Comparison of ENCODE assay signal across 8 cellular contexts in genomic region chr4:77385124-77385969, GRCh38.
A peak's percentile ranks its signal among the peaks of the same experiment; 100 is the strongest.
DNase-seq lines count a peak whose midpoint lies in the region; FAIRE-seq and TF ChIP-seq lines count a peak whose summit lies in the region.

No MANE protein-coding gene starts in this region.

- H3K27ac Mint-ChIP-seq in MCF 10A (ENCODE audit: low read depth, unreplicated experiment), result no peak overlapping the region

- no TSS peak for BruUV-seq in MCF 10A (replicated peaks; lab: Mats Ljungman, UMichigan)

- POLR2A ChIA-PET in MCF 10A (lab: Yijun Ruan, JAX), result interaction anchor here (0.6 to 1.1 kb wide), 2 partner anchors 197 to 215 kb away, joined by 3 read pairs; no protein-coding TSS in a partner anchor

- H3K9me3 Mint-ChIP-seq in MCF 10A (ENCODE audit: unreplicated experiment), result no peaks in the 10 kb centered on the region

- intact Hi-C loops in MCF 10A (cut with micrococcal nuclease), result loop anchor here (1.0 kb wide), 4 partner anchors 48 to 313 kb away; no protein-coding TSS in a partner anchor

- no peaks in the 10 kb centered on the region for H3K4me1 Mint-ChIP-seq in MCF 10A (ENCODE audit: insufficient read depth, unreplicated experiment)

- no peak overlapping the region for H3K4me3 Mint-ChIP-seq in MCF 10A (ENCODE audit: unreplicated experiment)

- no peaks in the 10 kb centered on the region for H3K36me3 Mint-ChIP-seq in MCF 10A (ENCODE audit: insufficient read depth, unreplicated experiment)

- peaks cover 11% of the 10 kb centered on the region for H3K27me3 Mint-ChIP-seq in MCF 10A (ENCODE audit: insufficient read depth, unreplicated experiment)

- TF ChIP-seq CTCF in NB4 (IDR thresholded peaks at IDR 0.05; ENCODE audit: low read depth, low read length) (peak; percentile 81), MCF 10A (IDR thresholded peaks at IDR 0.05; ENCODE audit: unreplicated experiment) (peak; percentile 74)

- TF ChIP-seq POLR2A in H54 (IDR thresholded peaks at IDR 0.05; ENCODE audit: low read depth, low read length) (no peak), NB4 (IDR thresholded peaks at IDR 0.05; ENCODE audit: extremely low read depth, insufficient read length) (no peak)

- DNase-seq in ELF-1 (ENCODE audit: low read depth, low spot score) (peak; percentile 65), H54 (ENCODE audit: insufficient read length, low spot score) (peak; percentile 15), NB4 (ENCODE audit: low read depth) (peak; percentile 61), UCSD-AML1 (lab: John Stamatoyannopoulos, UW; ENCODE audit: unreplicated experiment) (peak; percentile 44), MCF 10A (ENCODE audit: unreplicated experiment) (peak; percentile 77), iris pigment epithelial cell (ENCODE audit: low read depth) (peak; percentile 70), cerebellar nuclear complex (lab: John Stamatoyannopoulos, UW) (no peak)
- peak; percentile 17 to 39 for DNase-seq in stimulated activated CD4-positive, alpha-beta T cell treated with anti-CD3 and anti-CD28 coated beads, Interleukin-15, amount 100 ng/mL, for 48 hours (ENCODE audit: low read depth in 2 of 2)

- CTCF ChIA-PET in MCF 10A (lab: Yijun Ruan, JAX), result interaction anchor here (0.6 to 15.3 kb wide), 48 partner anchors 9 to 1981 kb away, joined by 3 to 219 read pairs (median 4); partner anchors contain the start of gene CXCL13

- FAIRE-seq in H54 (lab: Jason Lieb, UNC), result no peak

- no peak overlapping the region for H3K4me3 ChIP-seq in NB4 (ENCODE audit: low read depth, low read length)

Comparison
In these comparisons a context has a peak if more than half of its experiments do, and no peak if none do; other contexts are left out.
1. DNase-seq: peak in ELF-1 (single experiment), H54 (single experiment), NB4 (single experiment), UCSD-AML1 (single experiment), MCF 10A (single experiment), iris pigment epithelial cell (single experiment) and stimulated activated CD4-positive, alpha-beta T cell treated with anti-CD3 and anti-CD28 coated beads, Interleukin-15, amount 100 ng/mL, for 48 hours (2 of 2); none in cerebellar nuclear complex (0 of 2).